In genomic region chr1:232635778-232636356, GRCh38 we compare ENCODE assay signal across 8 cellular contexts. TPM values are rescaled to one million over a fixed set of nuclear protein-coding genes. Genes with fewer than 3 reads are reported as not detected.
DNase-seq lines count a peak whose midpoint lies in the region; ATAC-seq and TF ChIP-seq lines count a peak whose summit lies in the region.

No MANE protein-coding gene starts in this region.

- POLR2A ChIA-PET in IMR-90 (lab: Charles Lee; ENCODE audit: unreplicated experiment): no interaction called here

- H3K18ac ChIP-seq in IMR-90 (ENCODE audit: low read depth, low read length): no peak overlapping the region; the same call in 1 of the 2 replicates

- no peak overlapping the region for H3K56ac ChIP-seq in IMR-90 (ENCODE audit: extremely low read depth, insufficient read depth, low read length)

- no peaks in the 10 kb centered on the region for H3K79me1 ChIP-seq in IMR-90 (ENCODE audit: low read depth in 1 of 2, low read length in 2 of 2)

- TF ChIP-seq RAD21 in IMR-90 (IDR thresholded peaks at IDR 0.05; ENCODE audit: low read length): peak; percentile 76

- no peaks in the 10 kb centered on the region for H3K9me3 ChIP-seq in IMR-90 (ENCODE audit: control insufficient read depth, insufficient read depth, low read length)
- no peaks in the 10 kb centered on the region for H3K9me3 ChIP-seq in OCI-LY3 (ENCODE audit: insufficient read depth, low read length)
- H3K9me3 ChIP-seq in colonic mucosa: no peaks in the 10 kb centered on the region
- H3K9me3 ChIP-seq in aorta (ENCODE audit: control insufficient read depth, low read length): no peaks in the 10 kb centered on the region

- no peak overlapping the region for H4K5ac ChIP-seq in IMR-90 (ENCODE audit: low read depth, low read length)

- no peak overlapping the region for H4K91ac ChIP-seq in IMR-90 (ENCODE audit: insufficient read depth, low read depth, low read length)

- H3K4me3 ChIP-seq in IMR-90 (ENCODE audit: insufficient read depth, low read depth, low read length): no peak overlapping the region
- H3K4me3 ChIP-seq in OCI-LY3 (ENCODE audit: low read length): no peak overlapping the region
- no peak overlapping the region for H3K4me3 ChIP-seq in colonic mucosa
- no peak overlapping the region for H3K4me3 ChIP-seq in aorta (ENCODE audit: low read length in 2 of 2)

- no peak overlapping the region for H2AK5ac ChIP-seq in IMR-90 (ENCODE audit: low read depth, low read length)

- H3K4me1 ChIP-seq in IMR-90 (ENCODE audit: control insufficient read depth, insufficient read depth, low read length) (no peaks in the 10 kb centered on the region), OCI-LY3 (ENCODE audit: low read length) (no peaks in the 10 kb centered on the region), colonic mucosa (no peaks in the 10 kb centered on the region), aorta (ENCODE audit: control insufficient read depth in 1 of 2, insufficient read depth in 2 of 2, low read length in 2 of 2) (no peaks in the 10 kb centered on the region)

- ATAC-seq in GM21515 (IDR thresholded peaks at IDR 0.05; ENCODE audit: unreplicated experiment) (peak; percentile 81), IMR-90 (ENCODE audit: low read depth) (peak; percentile 89), aorta (ENCODE audit: low FRiP score) (no peak)

- H3K36me3 ChIP-seq in IMR-90 (ENCODE audit: control insufficient read depth, insufficient read depth, low read length): no peaks in the 10 kb centered on the region
- no peaks in the 10 kb centered on the region for H3K36me3 ChIP-seq in OCI-LY3 (replicated peaks; ENCODE audit: low read depth, low read length)
- H3K36me3 ChIP-seq in colonic mucosa: no peaks in the 10 kb centered on the region
- no peaks in the 10 kb centered on the region for H3K36me3 ChIP-seq in aorta (ENCODE audit: control insufficient read depth in 1 of 2, insufficient read depth in 2 of 2, low read length in 1 of 2)

- peaks cover 12% of the 10 kb centered on the region for H3K27me3 ChIP-seq in IMR-90 (ENCODE audit: control insufficient read depth, insufficient read depth, low read length)
- H3K27me3 ChIP-seq in OCI-LY3 (ENCODE audit: low read depth, low read length): peaks cover 6% of the 10 kb centered on the region
- no peaks in the 10 kb centered on the region for H3K27me3 ChIP-seq in colonic mucosa
- peaks cover 0 to 2% of the 10 kb centered on the region in 2 donors for H3K27me3 ChIP-seq in aorta (ENCODE audit: control insufficient read depth in 1 of 2, insufficient read depth in 2 of 2, low read length in 1 of 2)

- no peak overlapping the region for H2BK120ac ChIP-seq in IMR-90 (ENCODE audit: low read depth, low read length)

- TF ChIP-seq CTCF in IMR-90 (conservative IDR thresholded peaks at IDR 0.05; ENCODE audit: low read depth, low read length): peak; percentile 83
- peak; percentile 92 for TF ChIP-seq CTCF in OCI-LY3 (IDR thresholded peaks at IDR 0.05; ENCODE audit: low read depth, low read length)
- peak; percentile 80 for TF ChIP-seq CTCF in colonic mucosa (IDR thresholded peaks at IDR 0.05)

- no peak overlapping the region for H2BK20ac ChIP-seq in IMR-90 (ENCODE audit: low read depth, low read length)

- H2AK9ac ChIP-seq in IMR-90 (replicated peaks; ENCODE audit: low read depth, low read length, poor library complexity): no peak overlapping the region

- no peak overlapping the region for H2BK15ac ChIP-seq in IMR-90 (ENCODE audit: low read depth, low read length)

- intact Hi-C loops in IMR-90 (cut with micrococcal nuclease) (loop anchor here (1.0 to 10.0 kb wide), 6 partner anchors 156 to 656 kb away; partner anchors contain the start of gene NTPCR), colonic mucosa (cut with DNase I) (loop anchor here (5.0 to 10.0 kb wide), 3 partner anchors 161 to 606 kb away; no protein-coding TSS in a partner anchor), aorta (cut with DNase I) (loop anchor here (2.0 to 10.0 kb wide), 4 partner anchors 309 to 605 kb away; partner anchors contain the start of gene NTPCR (in 1 of the 2))

- TF ChIP-seq POLR2A in IMR-90 (IDR thresholded peaks at IDR 0.05; ENCODE audit: low read depth, low read length): no peak

- no peak overlapping the region for H3K23ac ChIP-seq in IMR-90 (ENCODE audit: low read depth, low read length)

- H2AFZ ChIP-seq in IMR-90 (replicated peaks; ENCODE audit: low read length, poor library complexity) (no peak overlapping the region), OCI-LY3 (ENCODE audit: low read depth, low read length) (no peak overlapping the region)

- no peak overlapping the region for H4K8ac ChIP-seq in IMR-90 (ENCODE audit: low read depth in 2 of 2, low read length in 2 of 2)

- no peak overlapping the region for H3K4me2 ChIP-seq in IMR-90 (ENCODE audit: low read depth, low read length)
- H3K4me2 ChIP-seq in OCI-LY3 (ENCODE audit: low read length): no peak overlapping the region

- no peak overlapping the region for H3K4ac ChIP-seq in IMR-90 (ENCODE audit: low read depth, low read length)

- no peaks in the 10 kb centered on the region for H3K79me2 ChIP-seq in OCI-LY3 (ENCODE audit: low read length)

- in situ Hi-C loops in IMR-90 (cut with MboI; ENCODE audit: low sequenced_read_pairs): loop anchor here (10.0 to 25.0 kb wide), 2 partner anchors 309 to 474 kb away; no protein-coding TSS in a partner anchor

- dilution Hi-C loops in IMR-90 (cut with HindIII; ENCODE audit: low sequenced_read_pairs, unreplicated experiment): no loop called here

- CTCF ChIA-PET in IMR-90 (lab: Yijun Ruan, JAX): no interaction called here

- no CpG with 5 or more reads among the region's 3 CpGs for WGBS in IMR-90 (ENCODE audit: extremely low coverage in 2 of 2, insufficient read length in 1 of 2), 2 experiments
- WGBS in aorta, 2 donors: 0 to 2% methylated on average over 3 of the region's 3 CpGs

- H3K14ac ChIP-seq in IMR-90 (replicated peaks; ENCODE audit: low read depth, low read length): no peak overlapping the region

- H3K9ac ChIP-seq in IMR-90 (ENCODE audit: low read depth, low read length) (no peak overlapping the region), OCI-LY3 (ENCODE audit: low read length) (no peak overlapping the region), colonic mucosa (ENCODE audit: low read depth in 2 of 2, low read length in 2 of 2) (no peak overlapping the region)

- no peaks in the 10 kb centered on the region for H4K20me1 ChIP-seq in IMR-90 (ENCODE audit: insufficient read depth, low read length)
- no peaks in the 10 kb centered on the region for H4K20me1 ChIP-seq in OCI-LY3 (ENCODE audit: insufficient read depth, low read length)

- H3K27ac ChIP-seq in IMR-90 (ENCODE audit: insufficient read depth, low read length) (no peak overlapping the region), OCI-LY3 (ENCODE audit: low read length) (no peak overlapping the region), colonic mucosa (no peak overlapping the region), aorta (ENCODE audit: low read depth in 1 of 2, low read length in 2 of 2) (no peak overlapping the region)

- no peaks in the 10 kb centered on the region for H3K9me1 ChIP-seq in IMR-90 (ENCODE audit: insufficient read depth, low read length)

- peak; percentile 72 for DNase-seq in DMS79 treated with DMSO at 0.1 percent for 48 hours (lab: John Stamatoyannopoulos, UW)
- peak; percentile 70 for DNase-seq in IMR-90
- DNase-seq in colonic mucosa: no peak
- DNase-seq in lung microvascular endothelial cell (ENCODE audit: low read depth in 2 of 2): peak; percentile 70 to 71
- no peak for DNase-seq in aorta
- DNase-seq in putamen (ENCODE audit: low spot score): no peak

- no TSS peak for BruUV-seq in IMR-90 (replicated peaks; lab: Mats Ljungman, UMichigan)

- H2BK5ac ChIP-seq in IMR-90 (ENCODE audit: low read depth, low read length, poor library complexity, severe bottlenecking): no peak overlapping the region

TF ChIP-seq in IMR-90, 13 proteins besides CTCF, POLR2A, EP300 and RAD21:
- TF ChIP-seq FOS (IDR thresholded peaks at IDR 0.05; ENCODE audit: low read depth, low read length) (no peak), NFE2L2 (IDR thresholded peaks at IDR 0.05; ENCODE audit: low read depth, low read length) (no peak), MAFK (IDR thresholded peaks at IDR 0.05; ENCODE audit: low read depth, low read length) (no peak), CEBPB (IDR thresholded peaks at IDR 0.05; ENCODE audit: low read depth, low read length) (no peak), MXI1 (IDR thresholded peaks at IDR 0.05; ENCODE audit: borderline replicate concordance, low read depth, low read length) (no peak), SMC3 (IDR thresholded peaks at IDR 0.05; ENCODE audit: low read depth, low read length) (peak; percentile 87), MAZ (IDR thresholded peaks at IDR 0.05; ENCODE audit: borderline replicate concordance, low read depth, low read length) (no peak), USF2 (IDR thresholded peaks at IDR 0.05; ENCODE audit: low read depth, low read length) (no peak)

RNA-seq across cellular contexts. Expression of gene SIPA1L2, which starts 5.9 kb away (rescaled TPM):
- total RNA-seq in IMR-90 (2012; rRNA removed) (11.9 and 13.4 TPM in 2 replicates), colonic mucosa (10 to 100 TPM; 53.6 to 64.4 TPM), lung microvascular endothelial cell (3.0 and 7.2 TPM in 2 replicates), aorta (10 to 100 TPM; 11.3 to 27.6 TPM)
- polyA plus RNA-seq in IMR-90 (2012; rRNA removed) (6.2 and 7.1 TPM in 2 replicates), aorta (1 to 10 TPM; 2.9 to 9.1 TPM)
- 3.5 and 6.2 TPM in 2 replicates for polyA plus RNA-seq in IMR-90 (2012; cell fraction: cytosol; rRNA removed)
- 12.0 and 22.7 TPM in 2 replicates for polyA plus RNA-seq in IMR-90 (2012; cell fraction: nucleus; rRNA removed; ENCODE audit: low replicate concordance)

Comparison
In these comparisons a context has a peak if more than half of its experiments do, and no peak if none do; other contexts are left out.
1. DNase-seq: peak in DMS79 treated with DMSO at 0.1 percent for 48 hours (single experiment), IMR-90 (single experiment) and lung microvascular endothelial cell (2 of 2); none in colonic mucosa (single experiment), aorta (0 of 2) and putamen (single experiment).
2. Peak in every context shown above with its lines, with median percentiles within 50 percentile points of each other: CTCF ChIP-seq.